In genomic region chr2:218878486-218878885, GRCh38 we compare ENCODE assay signal across 20 cellular contexts. TPM values are rescaled to one million over a fixed set of nuclear protein-coding genes. Genes with fewer than 3 reads are reported as not detected.
DNase-seq lines count a peak whose midpoint lies in the region; ATAC-seq and TF ChIP-seq lines count a peak whose summit lies in the region.
"Had no signal": no experiment of that assay in that cellular context is flagged by ENCODE, and none has a peak within 500 bp of the region (broad histone marks: within the 10 kb centered on the region; RNA-seq: fewer than 3 reads in every experiment).

No MANE protein-coding gene starts in this region.

- H3K4me3 ChIP-seq in Panc1 (ENCODE audit: low read depth in 2 of 2, low read length in 2 of 2) (no peak overlapping the region), iPS-15b (ENCODE audit: low read depth, low read length) (peak overlapping the region; percentile 18), aorta (ENCODE audit: low read length in 2 of 2) (no peak overlapping the region)

- H3K27ac ChIP-seq in Panc1 (ENCODE audit: low read length) (0 out of 2 replicates have a peak overlapping the region, but pooled peaks have one; percentile 12), aorta (ENCODE audit: low read depth in 1 of 2, low read length in 2 of 2) (no peak overlapping the region)
- H3K27ac ChIP-seq: C4-2B had no signal

- in situ Hi-C loops in Panc1 (cut with HindIII; ENCODE audit: low pct_unique_long_range_greater_than_20kb, low sequenced_read_pairs): no loop called here

- POLR2A ChIA-PET in Panc1 (lab: Charles Lee): no interaction called here

- H3K9me3 Mint-ChIP-seq in activated naive CD4-positive, alpha-beta T cell treated with anti-CD3 and anti-CD28 coated beads for 36 hours: no peaks in the 10 kb centered on the region
- no peaks in the 10 kb centered on the region for H3K9me3 Mint-ChIP-seq in activated T-helper 17 cell treated with anti-CD3 and anti-CD28 coated beads, Interleukin-2, amount 50 U/mL, for 72 hours

- no peak overlapping the region for H3K9ac ChIP-seq in iPS-15b (ENCODE audit: low read depth, low read length)

- BruUV-seq in Panc1 (replicated peaks; lab: Mats Ljungman, UMichigan): no TSS peak

- peaks cover 38% of the 10 kb centered on the region for H3K4me1 Mint-ChIP-seq in activated naive CD4-positive, alpha-beta T cell treated with anti-CD3 and anti-CD28 coated beads for 36 hours (ENCODE audit: low read depth)
- peaks cover 18% of the 10 kb centered on the region for H3K4me1 Mint-ChIP-seq in activated T-helper 17 cell treated with anti-CD3 and anti-CD28 coated beads, Interleukin-2, amount 50 U/mL, for 72 hours

- TF ChIP-seq CTCF in Panc1 (IDR thresholded peaks at IDR 0.05): no peak

- DNase-seq in activated naive CD4-positive, alpha-beta T cell treated with anti-CD3 and anti-CD28 coated beads for 36 hours: no peak
- DNase-seq in activated naive CD4-positive, alpha-beta T cell treated with Interleukin-2 at 50 U/mL for 16 hours: no peak
- no peak for DNase-seq in Panc1 (ENCODE audit: low read depth, low spot score)
- peak; percentile 7 to 19 for DNase-seq in aorta
- no peak for DNase-seq in NOMO-1 treated with dmso at 0.1 percent for 144 hours (lab: John Stamatoyannopoulos, UW; ENCODE audit: unreplicated experiment)
- DNase-seq: KBM-7, NCI-H1048, NCI-H1436 treated with DMSO at 0.1 percent for 48 hours, NCI-H2029 treated with DMSO at 0.1 percent for 48 hours, NCI-H446 treated with DMSO at 0.1 percent for 48 hours, NCI-H748 treated with DMSO at 0.1 percent for 48 hours had no signal

- peaks cover 28% of the 10 kb centered on the region for H3K4me1 ChIP-seq in Panc1 (ENCODE audit: control insufficient read depth, insufficient read depth, low read length)
- peaks cover 11% of the 10 kb centered on the region for H3K4me1 ChIP-seq in iPS-15b (ENCODE audit: control insufficient read depth, insufficient read depth, low read length)
- no peaks in the 10 kb centered on the region for H3K4me1 ChIP-seq in aorta (ENCODE audit: control insufficient read depth in 1 of 2, insufficient read depth in 2 of 2, low read length in 2 of 2)

- no peaks in the 10 kb centered on the region for H3K27me3 ChIP-seq in Panc1 (ENCODE audit: control insufficient read depth, insufficient read depth, low read length)
- peaks cover 94% of the 10 kb centered on the region for H3K27me3 ChIP-seq in iPS-15b (ENCODE audit: control insufficient read depth, insufficient read depth, low read length)
- H3K27me3 ChIP-seq in aorta (ENCODE audit: control insufficient read depth in 1 of 2, insufficient read depth in 2 of 2, low read length in 1 of 2): no peaks in the 10 kb centered on the region

- H3K27me3 Mint-ChIP-seq in activated naive CD4-positive, alpha-beta T cell treated with anti-CD3 and anti-CD28 coated beads for 36 hours (ENCODE audit: low read depth): peaks cover 32% of the 10 kb centered on the region
- peaks cover 11% of the 10 kb centered on the region for H3K27me3 Mint-ChIP-seq in activated T-helper 17 cell treated with anti-CD3 and anti-CD28 coated beads, Interleukin-2, amount 50 U/mL, for 72 hours

- no peak overlapping the region for H3K4me3 Mint-ChIP-seq in activated naive CD4-positive, alpha-beta T cell treated with anti-CD3 and anti-CD28 coated beads for 36 hours
- no peak overlapping the region for H3K4me3 Mint-ChIP-seq in activated T-helper 17 cell treated with anti-CD3 and anti-CD28 coated beads, Interleukin-2, amount 50 U/mL, for 72 hours

- intact Hi-C loops in activated naive CD4-positive, alpha-beta T cell treated with anti-CD3 and anti-CD28 coated beads for 36 hours (cut with micrococcal nuclease): no loop called here
- intact Hi-C loops in Panc1 (cut with micrococcal nuclease; ENCODE audit: unreplicated experiment): no loop called here
- intact Hi-C loops in aorta (cut with DNase I): no loop called here

- WGBS in aorta, 2 donors: 70 to 73% methylated on average over 6 of the region's 6 CpGs

- CTCF ChIA-PET in activated naive CD4-positive, alpha-beta T cell treated with anti-CD3 and anti-CD28 coated beads for 36 hours (lab: Charles Lee): interaction anchor here (0.6 to 19.0 kb wide), 5 partner anchors 9 to 152 kb away, joined by 3 to 947 read pairs (median 3); no protein-coding TSS in a partner anchor
- CTCF ChIA-PET in Panc1 (lab: Charles Lee): interaction anchor here (3.0 to 6.0 kb wide), 2 partner anchors 20 to 102 kb away, joined by 11 to 102 read pairs; no protein-coding TSS in a partner anchor

- H3K27ac Mint-ChIP-seq in activated naive CD4-positive, alpha-beta T cell treated with anti-CD3 and anti-CD28 coated beads for 36 hours: peak overlapping the region; percentile 15
- no peak overlapping the region for H3K27ac Mint-ChIP-seq in activated T-helper 17 cell treated with anti-CD3 and anti-CD28 coated beads, Interleukin-2, amount 50 U/mL, for 72 hours

- no peaks in the 10 kb centered on the region for H3K9me3 ChIP-seq in Panc1 (ENCODE audit: control insufficient read depth, insufficient read depth, low read depth, low read length)
- H3K9me3 ChIP-seq in iPS-15b (ENCODE audit: control insufficient read depth, insufficient read depth, low read length): no peaks in the 10 kb centered on the region
- no peaks in the 10 kb centered on the region for H3K9me3 ChIP-seq in aorta (ENCODE audit: control insufficient read depth, low read length)
- H3K9me3 ChIP-seq: Caco-2 had no signal

- H3K36me3 Mint-ChIP-seq in activated naive CD4-positive, alpha-beta T cell treated with anti-CD3 and anti-CD28 coated beads for 36 hours (ENCODE audit: low read depth): no peaks in the 10 kb centered on the region
- peaks cover 26% of the 10 kb centered on the region for H3K36me3 Mint-ChIP-seq in activated T-helper 17 cell treated with anti-CD3 and anti-CD28 coated beads, Interleukin-2, amount 50 U/mL, for 72 hours (ENCODE audit: low read depth)

- no peak for ATAC-seq in Panc1
- ATAC-seq in aorta (ENCODE audit: low FRiP score): no peak
- no peak for ATAC-seq in HG02642 (IDR thresholded peaks at IDR 0.05; ENCODE audit: poor library complexity, unreplicated experiment)
- no peak for ATAC-seq in activated T-helper 17 cell treated with anti-CD3 and anti-CD28 coated beads, Interleukin-2, amount 50 U/mL, for 72 hours (replicated peaks)
- ATAC-seq: HCT116 had no signal

- H3K36me3 ChIP-seq in Panc1 (ENCODE audit: control insufficient read depth, insufficient read depth, low read length) (no peaks in the 10 kb centered on the region), iPS-15b (ENCODE audit: control insufficient read depth, insufficient read depth, low read length) (no peaks in the 10 kb centered on the region), aorta (ENCODE audit: control insufficient read depth in 1 of 2, insufficient read depth in 2 of 2, low read length in 1 of 2) (no peaks in the 10 kb centered on the region)

RNA-seq across cellular contexts. Expression of gene WNT10A, which starts 2.2 kb away (rescaled TPM):
- 1 to 10 TPM; 1.1 to 1.3 TPM for total RNA-seq in activated naive CD4-positive, alpha-beta T cell treated with anti-CD3 and anti-CD28 coated beads for 36 hours
- total RNA-seq in Panc1 (2021; ENCODE audit: unreplicated experiment) (9.2 TPM), aorta (not detected)
- polyA plus RNA-seq in Panc1 (2012; ENCODE audit: insufficient read length): 8.6 TPM
- not detected for polyA plus RNA-seq in aorta
- total RNA-seq in activated T-helper 17 cell treated with anti-CD3 and anti-CD28 coated beads, Interleukin-2, amount 50 U/mL, for 72 hours: 10 to 100 TPM in 1 of 2 donors, 1 to 10 TPM in 1; 1.0 to 49.8 TPM

RNA-seq across cellular contexts. Expression of gene WNT6, which starts 18.9 kb away (rescaled TPM):
- total RNA-seq in activated naive CD4-positive, alpha-beta T cell treated with anti-CD3 and anti-CD28 coated beads for 36 hours: not detected
- total RNA-seq in Panc1 (2021; ENCODE audit: unreplicated experiment): 8.1 TPM
- polyA plus RNA-seq in Panc1 (2012; ENCODE audit: insufficient read length): 3.9 TPM
- total RNA-seq in aorta: 1 to 10 TPM in 1 of 2 donors, under 1 TPM in 1; 0.88 to 2.1 TPM
- not detected for polyA plus RNA-seq in aorta
- total RNA-seq in activated T-helper 17 cell treated with anti-CD3 and anti-CD28 coated beads, Interleukin-2, amount 50 U/mL, for 72 hours: under 1 TPM in 1 of 2 donors, not detected in 1; 0.29 TPM
- total RNA-seq: A172 had no signal

RNA-seq across cellular contexts. Expression of gene PRKAG3, which starts 46.9 kb away (rescaled TPM):
- total RNA-seq in activated naive CD4-positive, alpha-beta T cell treated with anti-CD3 and anti-CD28 coated beads for 36 hours: not detected
- not detected for total RNA-seq in Panc1 (2021; ENCODE audit: unreplicated experiment)
- polyA plus RNA-seq in Panc1 (2012; ENCODE audit: insufficient read length): not detected
- 1 to 10 TPM in 1 of 2 donors, under 1 TPM in 1; 0.19 to 1.0 TPM for total RNA-seq in aorta
- polyA plus RNA-seq in aorta: under 1 TPM; 0.13 to 0.20 TPM
- not detected for total RNA-seq in activated T-helper 17 cell treated with anti-CD3 and anti-CD28 coated beads, Interleukin-2, amount 50 U/mL, for 72 hours
- total RNA-seq: A172, Caco-2, G401, M059J had no signal

Comparison
In these comparisons a context has a peak if more than half of its experiments do, and no peak if none do; other contexts are left out.
1. DNase-seq: peak in aorta (2 of 2); none in activated naive CD4-positive, alpha-beta T cell treated with anti-CD3 and anti-CD28 coated beads for 36 hours (single experiment), activated naive CD4-positive, alpha-beta T cell treated with Interleukin-2 at 50 U/mL for 16 hours (single experiment), Panc1 (single experiment) and NOMO-1 treated with dmso at 0.1 percent for 144 hours (single experiment).